In the genomic region with DNA sequence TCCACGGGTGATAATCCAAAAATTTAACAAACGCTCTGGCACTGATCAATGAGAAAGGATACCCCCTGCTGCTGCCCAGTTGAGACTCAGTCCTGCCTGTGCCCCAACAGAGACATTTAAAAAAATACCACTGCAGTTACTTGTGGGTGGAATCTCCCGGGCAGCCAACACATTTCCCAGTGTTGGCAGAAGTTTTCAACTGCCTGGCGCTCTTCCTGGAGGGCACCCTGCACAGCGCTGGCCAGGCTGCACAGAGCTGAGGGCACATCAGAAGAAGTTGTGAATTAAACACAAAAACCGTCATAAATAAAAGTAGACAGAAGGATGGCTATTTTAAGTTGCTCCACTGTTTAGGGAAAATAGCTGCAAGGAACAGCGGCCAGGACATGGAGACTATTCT, we compare ENCODE assay signal across 27 cellular contexts.
DNase-seq lines count a peak whose midpoint lies in the region; ATAC-seq and TF ChIP-seq lines count a peak whose summit lies in the region.
"Had no signal": no experiment of that assay in that cellular context is flagged by ENCODE, and none has a peak within 500 bp of the region (broad histone marks: within the 10 kb centered on the region; RNA-seq: fewer than 3 reads in every experiment).

No MANE protein-coding gene starts in this region.

- no peaks in the 10 kb centered on the region for H3K27me3 Mint-ChIP-seq in endodermal cell (ENCODE audit: insufficient read depth)

- no peaks in the 10 kb centered on the region for H3K9me3 ChIP-seq in endodermal cell (ENCODE audit: control insufficient read depth, low read length)
- H3K9me3 ChIP-seq: Caco-2, esophagus squamous epithelium, right lobe of liver had no signal

- H3K9me3 Mint-ChIP-seq in endodermal cell, result no peaks in the 10 kb centered on the region
- H3K9me3 Mint-ChIP-seq: activated B cell treated with CpG ODN at 0.5 μM for 24 hours; activated naive CD8-positive, alpha-beta T cell treated with anti-CD3 and anti-CD28 coated beads, Interleukin-2, amount 10 ng/mL, durations not matched to agents 7 days and 5 days; stimulated activated naive CD8-positive, alpha-beta T cell treated with anti-CD3 and anti-CD28 coated beads, Interleukin-15, Interleukin-2, amounts not matched to agents 100 ng/mL and 50 ng/mL, for 24 hours had no signal

- peaks cover 9% of the 10 kb centered on the region for H3K36me3 Mint-ChIP-seq in endodermal cell (ENCODE audit: low read depth)
- H3K36me3 Mint-ChIP-seq: activated naive CD8-positive, alpha-beta T cell treated with anti-CD3 and anti-CD28 coated beads, Interleukin-2, amount 10 ng/mL, durations not matched to agents 7 days and 5 days had no signal

- DNase-seq in RPMI7951 (ENCODE audit: low read depth), result peak; percentile 44
- DNase-seq in endodermal cell, result no peak
- peak; percentile 31 for DNase-seq in middle frontal gyrus (ENCODE audit: extremely low spot score, low spot score)
- peak; percentile 62 for DNase-seq in superior temporal gyrus (ENCODE audit: extremely low spot score)
- DNase-seq: activated B cell treated with CpG ODN at 0.5 μM for 24 hours; activated CD4-positive, alpha-beta T cell treated with anti-CD3 and anti-CD28 coated beads, Interleukin-2, amount 50 U/mL, for 48 hours; activated CD8-positive, alpha-beta memory T cell treated with anti-CD3 and anti-CD28 coated beads, Interleukin-2, amount 50 U/mL, for 48 hours; activated effector memory CD4-positive, alpha-beta T cell treated with Interleukin-2 at 50 U/mL for 16 hours; activated naive CD8-positive, alpha-beta T cell treated with anti-CD3 and anti-CD28 coated beads, Interleukin-2, amount 10 ng/mL, durations not matched to agents 7 days and 5 days; Caco-2; DMS79; effector memory CD4-positive, alpha-beta T cell; esophagus squamous epithelium; KG1; kidney glomerular epithelial cell; mammary epithelial cell; NCI-H1436 treated with DMSO at 0.1 percent for 48 hours; NCI-H2107; NCI-H446 treated with DMSO at 0.1 percent for 48 hours; right lobe of liver; SHP77; T-helper 9 cell; trophoblast cell had no signal

- no peak for TF ChIP-seq CTCF in endodermal cell (conservative IDR thresholded peaks at IDR 0.05)

- no peak overlapping the region for H3K4me3 Mint-ChIP-seq in endodermal cell
- H3K4me3 Mint-ChIP-seq: activated B cell treated with CpG ODN at 0.5 μM for 24 hours; activated naive CD8-positive, alpha-beta T cell treated with anti-CD3 and anti-CD28 coated beads, Interleukin-2, amount 10 ng/mL, durations not matched to agents 7 days and 5 days; stimulated activated naive CD8-positive, alpha-beta T cell treated with anti-CD3 and anti-CD28 coated beads, Interleukin-15, Interleukin-2, amounts not matched to agents 100 ng/mL and 50 ng/mL, for 24 hours had no signal

- no peaks in the 10 kb centered on the region for H3K27me3 ChIP-seq in endodermal cell (ENCODE audit: control insufficient read depth, insufficient read depth, low read length, poor library complexity, severe bottlenecking)
- H3K27me3 ChIP-seq: esophagus squamous epithelium, right lobe of liver had no signal

- no peak overlapping the region for H3K4me3 ChIP-seq in endodermal cell (ENCODE audit: low read length)
- H3K4me3 ChIP-seq: esophagus squamous epithelium, right lobe of liver had no signal

- peaks cover 7% of the 10 kb centered on the region for H3K4me1 Mint-ChIP-seq in endodermal cell

- H3K4me1 ChIP-seq in endodermal cell (ENCODE audit: control insufficient read depth, insufficient read depth, low read length), result peaks cover 30% of the 10 kb centered on the region
- H3K4me1 ChIP-seq: Caco-2, right lobe of liver had no signal

- WGBS in endodermal cell (ENCODE audit: insufficient coverage in 1 of 2, insufficient read length in 1 of 2), 2 experiments, result 79 to 80% methylated on average over 5 to 7 of the region's 7 CpGs

- ATAC-seq in HG03571 (IDR thresholded peaks at IDR 0.05; ENCODE audit: unreplicated experiment), result no peak
- no peak for ATAC-seq in esophagus mucosa
- ATAC-seq in GM21360 (IDR thresholded peaks at IDR 0.05; ENCODE audit: unreplicated experiment), result no peak
- ATAC-seq: right lobe of liver had no signal

- no peak overlapping the region for H3K9ac ChIP-seq in endodermal cell (ENCODE audit: extremely low read depth, low read length, poor library complexity, severe bottlenecking)

- H3K36me3 ChIP-seq in endodermal cell (ENCODE audit: control insufficient read depth, insufficient read depth, low read length), result peaks cover 37% of the 10 kb centered on the region
- H3K36me3 ChIP-seq: esophagus squamous epithelium, right lobe of liver had no signal

- no peak overlapping the region for H3K27ac ChIP-seq in endodermal cell (ENCODE audit: low read depth, low read length)
- H3K27ac ChIP-seq: right lobe of liver had no signal

- peak overlapping the region; percentile 30 for H3K27ac Mint-ChIP-seq in endodermal cell
- H3K27ac Mint-ChIP-seq: activated B cell treated with CpG ODN at 0.5 μM for 24 hours; activated naive CD8-positive, alpha-beta T cell treated with anti-CD3 and anti-CD28 coated beads, Interleukin-2, amount 10 ng/mL, durations not matched to agents 7 days and 5 days; stimulated activated naive CD8-positive, alpha-beta T cell treated with anti-CD3 and anti-CD28 coated beads, Interleukin-15, Interleukin-2, amounts not matched to agents 100 ng/mL and 50 ng/mL, for 24 hours had no signal
